8 cellular contexts compared by ENCODE assay signal in genomic region chr10:46787321-46787615, GRCh38.
DNase-seq lines count a peak whose midpoint lies in the region; ATAC-seq, FAIRE-seq and TF ChIP-seq lines count a peak whose summit lies in the region.

No MANE protein-coding gene starts in this region.

- no peak for FAIRE-seq in GM19239 (lab: Jason Lieb, UNC)

- H3K4me1 Mint-ChIP-seq in activated T-helper 2 cell treated with anti-CD3 and anti-CD28 coated beads, Interferon-gamma antibody, Interleukin-2, Interleukin-4, amounts not matched to agents 10 μg/mL and 5 μg/mL and 100 μg/mL, durations not matched to agents 14 hours and 24 hours and 36 hours (ENCODE audit: low read depth): peaks cover 21% of the 10 kb centered on the region

- peak overlapping the region; percentile 66 to 84 (median 74) for H3K4me2 ChIP-seq in BLaER1 treated with 17β-estradiol and CSF1 and Interleukin-3, amounts not matched to agents 10 nM and 100 nM
- H3K4me2 ChIP-seq in osteoblast (ENCODE audit: insufficient read depth, low read length): peak overlapping the region; percentile 78

- peak overlapping the region; percentile 99 for H3K4me3 Mint-ChIP-seq in activated T-helper 2 cell treated with anti-CD3 and anti-CD28 coated beads, Interferon-gamma antibody, Interleukin-2, Interleukin-4, amounts not matched to agents 10 μg/mL and 5 μg/mL and 100 μg/mL, durations not matched to agents 14 hours and 24 hours and 36 hours (ENCODE audit: low read depth)

- H3K4me3 ChIP-seq in BLaER1 treated with 17β-estradiol and CSF1 and Interleukin-3, amounts not matched to agents 10 nM and 100 nM: peak overlapping the region; percentile 60 to 78 (median 67)
- H3K4me3 ChIP-seq in osteoblast (ENCODE audit: insufficient read depth, low read length): peak overlapping the region; percentile 77

- H3K4me1 ChIP-seq in BLaER1 treated with 17β-estradiol and CSF1 and Interleukin-3, amounts not matched to agents 10 nM and 100 nM: no peaks in the 10 kb centered on the region
- no peaks in the 10 kb centered on the region for H3K4me1 ChIP-seq in osteoblast (ENCODE audit: insufficient read depth, low read length)

- H3K9ac ChIP-seq in BLaER1 treated with 17β-estradiol and CSF1 and Interleukin-3, amounts not matched to agents 10 nM and 100 nM: peak overlapping the region in 10 of 11 experiments; percentile 55 to 76 (median 72); a peak in 17 of 22 replicates

- no peaks in the 10 kb centered on the region for H3K36me3 ChIP-seq in BLaER1 treated with 17β-estradiol and CSF1 and Interleukin-3, amounts not matched to agents 10 nM and 100 nM
- H3K36me3 ChIP-seq in osteoblast (ENCODE audit: insufficient read depth, low read length): no peaks in the 10 kb centered on the region

- peak; percentile 4 for DNase-seq in GM19239 (ENCODE audit: insufficient read length, low spot score)
- DNase-seq in M059J (ENCODE audit: low read depth): peak; percentile 63
- peak; percentile 37 for DNase-seq in activated T-helper 2 cell treated with anti-CD3 and anti-CD28 coated beads, Interferon-gamma antibody, Interleukin-2, Interleukin-4, amounts not matched to agents 10 μg/mL and 5 μg/mL and 100 μg/mL, durations not matched to agents 14 hours and 24 hours and 36 hours (ENCODE audit: low spot score)
- DNase-seq in globus pallidus (ENCODE audit: low spot score): peak; percentile 77
- peak; percentile 46 for DNase-seq in osteoblast (ENCODE audit: insufficient read length, low spot score, missing footprints)
- DNase-seq in NK-92 treated with Interleukin-12 subunit alpha and Interleukin-12 subunit beta, amount 100 ng/mL, for 24 hours (lab: John Stamatoyannopoulos, UW): no peak

- peak; percentile 15 for TF ChIP-seq CTCF in osteoblast (IDR thresholded peaks at IDR 0.05; ENCODE audit: extremely low read depth, low read depth, low read length)

- peak overlapping the region; percentile 98 for H3K27ac Mint-ChIP-seq in activated T-helper 2 cell treated with anti-CD3 and anti-CD28 coated beads, Interferon-gamma antibody, Interleukin-2, Interleukin-4, amounts not matched to agents 10 μg/mL and 5 μg/mL and 100 μg/mL, durations not matched to agents 14 hours and 24 hours and 36 hours

- ATAC-seq in HG02938 (IDR thresholded peaks at IDR 0.05; ENCODE audit: unreplicated experiment): no peak

- H3K27me3 ChIP-seq in BLaER1 treated with 17β-estradiol and CSF1 and Interleukin-3, amounts not matched to agents 10 nM and 100 nM: peaks cover 0 to 17% (median 15%) of the 10 kb centered on the region in 11 experiments; a peak in 14 of 22 replicates
- H3K27me3 ChIP-seq in osteoblast (ENCODE audit: insufficient read depth, low read length): no peaks in the 10 kb centered on the region

- H3K27ac ChIP-seq in BLaER1 treated with 17β-estradiol and CSF1 and Interleukin-3, amounts not matched to agents 10 nM and 100 nM: no peak overlapping the region
- peak overlapping the region; percentile 65 for H3K27ac ChIP-seq in osteoblast (ENCODE audit: low read depth, low read length)

- peaks cover 8% of the 10 kb centered on the region for H3K36me3 Mint-ChIP-seq in activated T-helper 2 cell treated with anti-CD3 and anti-CD28 coated beads, Interferon-gamma antibody, Interleukin-2, Interleukin-4, amounts not matched to agents 10 μg/mL and 5 μg/mL and 100 μg/mL, durations not matched to agents 14 hours and 24 hours and 36 hours (ENCODE audit: low read depth)

- H3K9me3 Mint-ChIP-seq in activated T-helper 2 cell treated with anti-CD3 and anti-CD28 coated beads, Interferon-gamma antibody, Interleukin-2, Interleukin-4, amounts not matched to agents 10 μg/mL and 5 μg/mL and 100 μg/mL, durations not matched to agents 14 hours and 24 hours and 36 hours: no peaks in the 10 kb centered on the region

- peak overlapping the region; percentile 85 for H2AFZ ChIP-seq in osteoblast (ENCODE audit: low read length)

- no peaks in the 10 kb centered on the region for H3K79me2 ChIP-seq in osteoblast (ENCODE audit: insufficient read depth, low read length)

- H3K9me3 ChIP-seq in BLaER1 treated with 17β-estradiol and CSF1 and Interleukin-3, amounts not matched to agents 10 nM and 100 nM (replicated peaks in 1 of 11): no peaks in the 10 kb centered on the region
- H3K9me3 ChIP-seq in osteoblast (ENCODE audit: low read depth, low read length): no peaks in the 10 kb centered on the region

- H4K20me1 ChIP-seq in BLaER1 treated with 17β-estradiol and CSF1 and Interleukin-3, amounts not matched to agents 10 nM and 100 nM: no peaks in the 10 kb centered on the region
- no peaks in the 10 kb centered on the region for H4K20me1 ChIP-seq in osteoblast (ENCODE audit: insufficient read depth, low read length)

- intact Hi-C loops in activated T-helper 2 cell treated with anti-CD3 and anti-CD28 coated beads, Interferon-gamma antibody, Interleukin-2, Interleukin-4, amounts not matched to agents 10 μg/mL and 5 μg/mL and 100 μg/mL, durations not matched to agents 14 hours and 24 hours and 36 hours (cut with micrococcal nuclease): no loop called here

- no peaks in the 10 kb centered on the region for H3K27me3 Mint-ChIP-seq in activated T-helper 2 cell treated with anti-CD3 and anti-CD28 coated beads, Interferon-gamma antibody, Interleukin-2, Interleukin-4, amounts not matched to agents 10 μg/mL and 5 μg/mL and 100 μg/mL, durations not matched to agents 14 hours and 24 hours and 36 hours (ENCODE audit: low read depth)
